In genomic region chr1:38896169-38896568, GRCh38 we compare ENCODE assay signal across 41 cellular contexts. TPM values are rescaled to one million over a fixed set of nuclear protein-coding genes. Genes with fewer than 3 reads are reported as not detected.
"Had no signal": no experiment of that assay in that cellular context is flagged by ENCODE, and none has a peak within 500 bp of the region (broad histone marks: within the 10 kb centered on the region; RNA-seq: fewer than 3 reads in every experiment).

No MANE protein-coding gene starts in this region.

- H3K27me3 ChIP-seq: MG63 had no signal

- H3K9me3 ChIP-seq: MG63 had no signal

- H3K4me3 ChIP-seq: MG63 had no signal

- DNase-seq: Karpas-422, Kasumi-1, MG63, MM.1S, MV-4-11, NCI-H1048, NCI-H1092, NCI-H1092 treated with DMSO at 0.1 percent for 48 hours, NCI-H1105, NCI-H1105 treated with DMSO at 0.1 percent for 48 hours, NCI-H1417, NCI-H1417 treated with DMSO at 0.1 percent for 48 hours, NCI-H1436, NCI-H1436 treated with DMSO at 0.1 percent for 48 hours, NCI-H146, NCI-H1694, NCI-H1694 treated with DMSO at 0.1 percent for 48 hours, NCI-H187, NCI-H187 treated with DMSO at 0.1 percent for 48 hours, NCI-H1930, NCI-H2029, NCI-H2029 treated with DMSO at 0.1 percent for 48 hours, NCI-H2081, NCI-H2081 treated with DMSO at 0.1 percent for 48 hours, NCI-H2107, NCI-H2171, NCI-H2171 treated with DMSO at 0.1 percent for 48 hours, NCI-H2227 treated with DMSO at 0.1 percent for 48 hours, NCI-H226, NCI-H345, NCI-H446, NCI-H446 treated with DMSO at 0.1 percent for 48 hours, NCI-H510A, NCI-H510A treated with DMSO at 0.1 percent for 48 hours, NCI-H524, NCI-H524 treated with DMSO at 0.1 percent for 48 hours, NCI-H526 had no signal

- H3K36me3 ChIP-seq: MG63 had no signal

RNA-seq across cellular contexts. Expression of gene GJA9, which starts 14.8 kb away (rescaled TPM):
- total RNA-seq: LHCN-M2, M059J, MCF 10A, NCI-H460 had no signal

RNA-seq across cellular contexts. Expression of gene RHBDL2, which starts 45.5 kb away (rescaled TPM):
- total RNA-seq: NCI-H460 had no signal
